1 cellular context compared by ENCODE assay signal in genomic region chr3:177538064-177538742, GRCh38.
TF ChIP-seq lines count a peak whose summit lies in the region.

No MANE protein-coding gene starts in this region.

TF ChIP-seq in GM23338, 12 proteins besides CTCF, POLR2A, EP300 and RAD21 (continued from another document):
- TF ChIP-seq, protein P1, sequence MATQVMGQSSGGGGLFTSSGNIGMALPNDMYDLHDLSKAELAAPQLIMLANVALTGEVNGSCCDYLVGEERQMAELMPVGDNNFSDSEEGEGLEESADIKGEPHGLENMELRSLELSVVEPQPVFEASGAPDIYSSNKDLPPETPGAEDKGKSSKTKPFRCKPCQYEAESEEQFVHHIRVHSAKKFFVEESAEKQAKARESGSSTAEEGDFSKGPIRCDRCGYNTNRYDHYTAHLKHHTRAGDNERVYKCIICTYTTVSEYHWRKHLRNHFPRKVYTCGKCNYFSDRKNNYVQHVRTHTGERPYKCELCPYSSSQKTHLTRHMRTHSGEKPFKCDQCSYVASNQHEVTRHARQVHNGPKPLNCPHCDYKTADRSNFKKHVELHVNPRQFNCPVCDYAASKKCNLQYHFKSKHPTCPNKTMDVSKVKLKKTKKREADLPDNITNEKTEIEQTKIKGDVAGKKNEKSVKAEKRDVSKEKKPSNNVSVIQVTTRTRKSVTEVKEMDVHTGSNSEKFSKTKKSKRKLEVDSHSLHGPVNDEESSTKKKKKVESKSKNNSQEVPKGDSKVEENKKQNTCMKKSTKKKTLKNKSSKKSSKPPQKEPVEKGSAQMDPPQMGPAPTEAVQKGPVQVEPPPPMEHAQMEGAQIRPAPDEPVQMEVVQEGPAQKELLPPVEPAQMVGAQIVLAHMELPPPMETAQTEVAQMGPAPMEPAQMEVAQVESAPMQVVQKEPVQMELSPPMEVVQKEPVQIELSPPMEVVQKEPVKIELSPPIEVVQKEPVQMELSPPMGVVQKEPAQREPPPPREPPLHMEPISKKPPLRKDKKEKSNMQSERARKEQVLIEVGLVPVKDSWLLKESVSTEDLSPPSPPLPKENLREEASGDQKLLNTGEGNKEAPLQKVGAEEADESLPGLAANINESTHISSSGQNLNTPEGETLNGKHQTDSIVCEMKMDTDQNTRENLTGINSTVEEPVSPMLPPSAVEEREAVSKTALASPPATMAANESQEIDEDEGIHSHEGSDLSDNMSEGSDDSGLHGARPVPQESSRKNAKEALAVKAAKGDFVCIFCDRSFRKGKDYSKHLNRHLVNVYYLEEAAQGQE (IDR thresholded peaks at IDR 0.05; ENCODE audit: unreplicated experiment): no peak
- TF ChIP-seq ZNF331 (CRISPR knock-in tag; IDR thresholded peaks at IDR 0.05; ENCODE audit: low read depth) (no peak), EZH2phosphoT487 (IDR thresholded peaks at IDR 0.05; ENCODE audit: unreplicated experiment) (no peak), ZNF114 (CRISPR knock-in tag; IDR thresholded peaks at IDR 0.05) (no peak), CREB1 (CRISPR knock-in tag; IDR thresholded peaks at IDR 0.05; ENCODE audit: low read depth) (no peak), STAT1 (IDR thresholded peaks at IDR 0.05; ENCODE audit: unreplicated experiment) (no peak)
